ENCODE assay signal across 20 cellular contexts in the genomic region with DNA sequence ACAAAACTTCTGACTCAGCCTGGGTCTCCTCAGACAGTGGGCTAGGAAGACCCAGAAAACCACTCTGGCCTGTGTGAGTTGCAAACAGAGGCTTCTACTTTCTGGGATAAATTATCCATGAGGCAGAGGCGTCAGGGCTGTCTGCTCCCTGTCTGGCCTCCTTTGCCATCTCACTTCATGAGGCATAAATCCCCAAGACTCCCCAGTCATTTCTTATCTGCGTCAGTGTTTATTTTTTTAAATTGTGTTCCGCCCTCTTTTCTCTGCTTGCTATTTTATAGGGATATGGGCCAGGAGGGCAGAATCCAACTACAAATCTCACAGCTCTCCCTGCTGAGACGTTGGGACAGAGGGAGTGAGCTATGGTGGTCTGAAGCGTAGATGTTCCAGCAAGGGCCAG.
"Had no signal": no experiment of that assay in that cellular context is flagged by ENCODE, and none has a peak within 500 bp of the region (broad histone marks: within the 10 kb centered on the region; RNA-seq: fewer than 3 reads in every experiment).

No MANE protein-coding gene starts in this region.

- H3K36me3 Mint-ChIP-seq: activated naive CD8-positive, alpha-beta T cell treated with anti-CD3 and anti-CD28 coated beads for 36 hours; brain; memory B cell; naive thymus-derived CD8-positive, alpha-beta T cell had no signal

- H3K9me3 ChIP-seq: neutrophil, pancreas, spleen, tibial nerve, vagina had no signal

- DNase-seq: activated CD4-positive, alpha-beta T cell treated with anti-CD3 and anti-CD28 coated beads for 36 hours; activated CD4-positive, alpha-beta T cell treated with anti-CD3 and anti-CD28 coated beads, Interleukin-2, amount 50 U/mL, for 48 hours; activated naive CD8-positive, alpha-beta T cell treated with anti-CD3 and anti-CD28 coated beads for 36 hours; activated T-cell treated with anti-CD3 and anti-CD28 coated beads for 4 hours; central memory CD4-positive, alpha-beta T cell; cortex of kidney; effector CD4-positive, alpha-beta T cell; islet precursor cell; naive thymus-derived CD8-positive, alpha-beta T cell; pancreas; spleen; stimulated activated CD8-positive, alpha-beta memory T cell treated with anti-CD3 and anti-CD28 coated beads, Interleukin-4, amount 100 ng/mL, for 48 hours; stimulated activated naive CD4-positive, alpha-beta T cell had no signal

- H3K27me3 Mint-ChIP-seq: activated naive CD8-positive, alpha-beta T cell treated with anti-CD3 and anti-CD28 coated beads for 36 hours had no signal

- FAIRE-seq: pancreas had no signal

- H3K4me3 ChIP-seq: pancreas, spleen, tibial nerve, vagina had no signal

- H3K4me1 ChIP-seq: pancreas, spleen had no signal

- H3K9me3 Mint-ChIP-seq: activated naive CD8-positive, alpha-beta T cell treated with anti-CD3 and anti-CD28 coated beads for 36 hours; memory B cell; naive thymus-derived CD8-positive, alpha-beta T cell had no signal

- H3K27me3 ChIP-seq: pancreas, spleen, tibial nerve, vagina had no signal

- H3K27ac ChIP-seq: neutrophil, pancreas, spleen, tibial nerve, vagina had no signal

- H3K36me3 ChIP-seq: neutrophil, pancreas, spleen, tibial nerve, vagina had no signal

- H3K4me3 Mint-ChIP-seq: activated CD4-positive, alpha-beta T cell treated with anti-CD3 and anti-CD28 coated beads for 36 hours; activated naive CD8-positive, alpha-beta T cell treated with anti-CD3 and anti-CD28 coated beads for 36 hours; brain; memory B cell; naive thymus-derived CD8-positive, alpha-beta T cell had no signal

- H3K4me1 Mint-ChIP-seq: activated CD4-positive, alpha-beta T cell treated with anti-CD3 and anti-CD28 coated beads for 36 hours; naive thymus-derived CD8-positive, alpha-beta T cell had no signal

- ATAC-seq: activated CD4-positive, alpha-beta T cell treated with anti-CD3 and anti-CD28 coated beads for 36 hours; esophagus mucosa; naive thymus-derived CD8-positive, alpha-beta T cell; pancreas; sciatic nerve had no signal

- H3K27ac Mint-ChIP-seq: activated CD4-positive, alpha-beta T cell treated with anti-CD3 and anti-CD28 coated beads for 36 hours; activated naive CD8-positive, alpha-beta T cell treated with anti-CD3 and anti-CD28 coated beads for 36 hours; memory B cell; naive thymus-derived CD8-positive, alpha-beta T cell had no signal
